In genomic region chr22:32476286-32476685, GRCh38 we compare ENCODE assay signal across 9 cellular contexts. TPM values are rescaled to one million over a fixed set of nuclear protein-coding genes. Genes with fewer than 3 reads are reported as not detected.
A peak's percentile ranks its signal among the peaks of the same experiment; 100 is the strongest.
DNase-seq lines count a peak whose midpoint lies in the region; ATAC-seq and TF ChIP-seq lines count a peak whose summit lies in the region.
"Had no signal": no experiment of that assay in that cellular context is flagged by ENCODE, and none has a peak within 500 bp of the region (broad histone marks: within the 10 kb centered on the region; RNA-seq: fewer than 3 reads in every experiment).

No MANE protein-coding gene starts in this region.

- H3K4me1 Mint-ChIP-seq in activated CD4-positive, alpha-beta memory T cell treated with anti-CD3 and anti-CD28 coated beads for 36 hours (ENCODE audit: low read depth) = peaks cover 34% of the 10 kb centered on the region
- peaks cover 4% of the 10 kb centered on the region for H3K4me1 Mint-ChIP-seq in glutamatergic neuron (ENCODE audit: low read depth, unreplicated experiment)

- ATAC-seq in HG02973 (IDR thresholded peaks at IDR 0.05; ENCODE audit: unreplicated experiment) (no peak), GM21528 (IDR thresholded peaks at IDR 0.05; ENCODE audit: low FRiP score, unreplicated experiment) (no peak)

- H3K27ac ChIP-seq in spleen = peak overlapping the region; percentile 96 to 100 (median 100)

- CTCF ChIA-PET in activated CD4-positive, alpha-beta memory T cell treated with anti-CD3 and anti-CD28 coated beads for 36 hours (lab: Charles Lee) = interaction anchor here (1.1 to 1.3 kb wide), 3 partner anchors 26 to 321 kb away, joined by 3 to 4 read pairs (median 3); no protein-coding TSS in a partner anchor

- H3K4me1 ChIP-seq in HAP-1 = peaks cover 8% of the 10 kb centered on the region
- H3K4me1 ChIP-seq in spleen = peaks cover 26 to 73% (median 65%) of the 10 kb centered on the region in 6 donors

- H3K36me3 Mint-ChIP-seq in activated CD4-positive, alpha-beta memory T cell treated with anti-CD3 and anti-CD28 coated beads for 36 hours = peaks cover 9% of the 10 kb centered on the region
- no peaks in the 10 kb centered on the region for H3K36me3 Mint-ChIP-seq in glutamatergic neuron (ENCODE audit: unreplicated experiment)

- no peak for TF ChIP-seq CTCF in glutamatergic neuron (IDR thresholded peaks at IDR 0.05; ENCODE audit: partially characterized antibody, unreplicated experiment)
- TF ChIP-seq CTCF in spleen (IDR thresholded peaks at IDR 0.05 in 8 of 11, conservative IDR thresholded peaks at IDR 0.05 in 3 of 11) = no peak

- peak overlapping the region; percentile 85 for H3K4me3 Mint-ChIP-seq in activated CD4-positive, alpha-beta memory T cell treated with anti-CD3 and anti-CD28 coated beads for 36 hours
- H3K4me3 Mint-ChIP-seq in glutamatergic neuron (ENCODE audit: unreplicated experiment) = peak overlapping the region; percentile 99

- H3K9me3 ChIP-seq in HAP-1 (no peaks in the 10 kb centered on the region), spleen (no peaks in the 10 kb centered on the region)

- POLR2A ChIA-PET in activated CD4-positive, alpha-beta memory T cell treated with anti-CD3 and anti-CD28 coated beads for 36 hours (lab: Charles Lee) = interaction anchor here (1.5 to 2.8 kb wide), 2 partner anchors 10 to 64 kb away, joined by 6 to 22 read pairs; partner anchors contain the start of gene RTCB

- TF ChIP-seq POLR2A in spleen (IDR thresholded peaks at IDR 0.05) = no peak

- intact Hi-C loops in activated CD4-positive, alpha-beta memory T cell treated with anti-CD3 and anti-CD28 coated beads for 36 hours (cut with micrococcal nuclease) = loop anchor here (5.0 to 10.0 kb wide), 2 partner anchors 724 to 811 kb away; partner anchors contain the start of genes DEPDC5, PISD and PRR14L
- intact Hi-C loops in spleen (cut with DNase I; ENCODE audit: low total_unique reads) = no loop called here

- in situ Hi-C loops in HAP-1 (cut with MboI; ENCODE audit: low sequenced_read_pairs) = loop anchor here (10.0 kb wide), 1 partner anchor 501 kb away; no protein-coding TSS in a partner anchor

- H3K36me3 ChIP-seq in HAP-1 (replicated peaks) (peaks cover 3% of the 10 kb centered on the region; the same call in 1 of the 2 replicates), spleen (peaks cover 0 to 23% (median 8%) of the 10 kb centered on the region in 6 donors)

- H3K27me3 ChIP-seq in HAP-1 (ENCODE audit: low read depth) (no peaks in the 10 kb centered on the region), spleen (replicated peaks in 1 of 7) (no peaks in the 10 kb centered on the region)

- no peaks in the 10 kb centered on the region for H3K27me3 Mint-ChIP-seq in activated CD4-positive, alpha-beta memory T cell treated with anti-CD3 and anti-CD28 coated beads for 36 hours
- H3K27me3 Mint-ChIP-seq in glutamatergic neuron (ENCODE audit: unreplicated experiment) = peaks cover 2% of the 10 kb centered on the region

- H3K9me3 Mint-ChIP-seq in activated CD4-positive, alpha-beta memory T cell treated with anti-CD3 and anti-CD28 coated beads for 36 hours = no peaks in the 10 kb centered on the region
- H3K9me3 Mint-ChIP-seq in glutamatergic neuron (ENCODE audit: unreplicated experiment) = peaks cover 5% of the 10 kb centered on the region

- H3K4me3 ChIP-seq in HAP-1 (peak overlapping the region; percentile 76), spleen (peak overlapping the region; percentile 72 to 90 (median 83))

- DNase-seq in HAP-1 (ENCODE audit: low spot score in 2 of 2) = no peak
- no peak for DNase-seq in activated CD4-positive, alpha-beta memory T cell treated with anti-CD3 and anti-CD28 coated beads for 36 hours
- DNase-seq in glutamatergic neuron = no peak
- no peak for DNase-seq in spleen
- no peak for DNase-seq in NCI-H1694 (lab: John Stamatoyannopoulos, UW)
- no peak for DNase-seq in ureter (ENCODE audit: low spot score)
- DNase-seq: activated CD8-positive, alpha-beta memory T cell treated with anti-CD3 and anti-CD28 coated beads, Interleukin-2, amount 50 U/mL, for 48 hours had no signal

- H3K27ac Mint-ChIP-seq in activated CD4-positive, alpha-beta memory T cell treated with anti-CD3 and anti-CD28 coated beads for 36 hours = peak overlapping the region; percentile 90
- H3K27ac Mint-ChIP-seq in glutamatergic neuron (ENCODE audit: unreplicated experiment) = no peak overlapping the region

- 5 to 8% (median 5%) methylated on average over 4 of the region's 4 CpGs for WGBS in spleen, 5 donors

RNA-seq across cellular contexts. Expression of gene FBXO7, which starts 1.7 kb away (rescaled TPM):
- total RNA-seq in activated CD4-positive, alpha-beta memory T cell treated with anti-CD3 and anti-CD28 coated beads for 36 hours = 10 to 100 TPM; 79.5 to 83.3 TPM
- total RNA-seq in glutamatergic neuron (ENCODE audit: unreplicated experiment) = 78.3 TPM
- 100 to 1,000 TPM in 5 of 7 donors, 10 to 100 TPM in 2; 77.1 to 151 (median 115) TPM for total RNA-seq in spleen
- polyA plus RNA-seq in spleen = 10 to 100 TPM; 55.9 to 86.9 (median 61.8) TPM
- total RNA-seq in ureter = 85.0 TPM

RNA-seq across cellular contexts. Expression of gene BPIFC, which starts 12.0 kb away (rescaled TPM):
- total RNA-seq in activated CD4-positive, alpha-beta memory T cell treated with anti-CD3 and anti-CD28 coated beads for 36 hours = not detected
- total RNA-seq in glutamatergic neuron (ENCODE audit: unreplicated experiment) (not detected), spleen (not detected), ureter (not detected)
- not detected for polyA plus RNA-seq in spleen
